1 cellular context compared by ENCODE assay signal in the genomic region with DNA sequence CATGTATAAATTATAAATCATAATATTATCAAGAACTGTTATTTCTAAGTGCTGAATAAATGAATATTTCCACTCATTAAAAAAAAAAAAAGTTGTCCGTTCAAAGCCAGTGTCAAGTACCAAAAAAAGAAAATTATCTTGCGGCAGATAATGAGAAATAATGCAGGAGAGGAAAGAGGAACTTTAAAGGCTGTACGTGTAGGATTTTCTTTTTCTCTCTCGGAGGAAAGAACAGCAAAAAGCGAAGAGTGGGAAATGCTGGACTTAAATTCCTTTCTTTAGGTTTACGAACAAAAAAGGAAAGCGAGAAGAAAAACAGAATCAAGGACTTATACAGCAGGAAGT.
TF ChIP-seq lines count a peak whose summit lies in the region.

No MANE protein-coding gene starts in this region.

TF ChIP-seq in K562, 482 proteins besides CTCF, POLR2A, EP300 and RAD21 (continued from another document):
- TF ChIP-seq, protein P1, sequence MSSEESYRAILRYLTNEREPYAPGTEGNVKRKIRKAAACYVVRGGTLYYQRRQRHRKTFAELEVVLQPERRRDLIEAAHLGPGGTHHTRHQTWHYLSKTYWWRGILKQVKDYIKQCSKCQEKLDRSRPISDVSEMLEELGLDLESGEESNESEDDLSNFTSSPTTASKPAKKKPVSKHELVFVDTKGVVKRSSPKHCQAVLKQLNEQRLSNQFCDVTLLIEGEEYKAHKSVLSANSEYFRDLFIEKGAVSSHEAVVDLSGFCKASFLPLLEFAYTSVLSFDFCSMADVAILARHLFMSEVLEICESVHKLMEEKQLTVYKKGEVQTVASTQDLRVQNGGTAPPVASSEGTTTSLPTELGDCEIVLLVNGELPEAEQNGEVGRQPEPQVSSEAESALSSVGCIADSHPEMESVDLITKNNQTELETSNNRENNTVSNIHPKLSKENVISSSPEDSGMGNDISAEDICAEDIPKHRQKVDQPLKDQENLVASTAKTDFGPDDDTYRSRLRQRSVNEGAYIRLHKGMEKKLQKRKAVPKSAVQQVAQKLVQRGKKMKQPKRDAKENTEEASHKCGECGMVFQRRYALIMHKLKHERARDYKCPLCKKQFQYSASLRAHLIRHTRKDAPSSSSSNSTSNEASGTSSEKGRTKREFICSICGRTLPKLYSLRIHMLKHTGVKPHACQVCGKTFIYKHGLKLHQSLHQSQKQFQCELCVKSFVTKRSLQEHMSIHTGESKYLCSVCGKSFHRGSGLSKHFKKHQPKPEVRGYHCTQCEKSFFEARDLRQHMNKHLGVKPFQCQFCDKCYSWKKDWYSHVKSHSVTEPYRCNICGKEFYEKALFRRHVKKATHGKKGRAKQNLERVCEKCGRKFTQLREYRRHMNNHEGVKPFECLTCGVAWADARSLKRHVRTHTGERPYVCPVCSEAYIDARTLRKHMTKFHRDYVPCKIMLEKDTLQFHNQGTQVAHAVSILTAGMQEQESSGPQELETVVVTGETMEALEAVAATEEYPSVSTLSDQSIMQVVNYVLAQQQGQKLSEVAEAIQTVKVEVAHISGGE (CRISPR knock-in tag; IDR thresholded peaks at IDR 0.05): no peak
- TF ChIP-seq, protein P2, sequence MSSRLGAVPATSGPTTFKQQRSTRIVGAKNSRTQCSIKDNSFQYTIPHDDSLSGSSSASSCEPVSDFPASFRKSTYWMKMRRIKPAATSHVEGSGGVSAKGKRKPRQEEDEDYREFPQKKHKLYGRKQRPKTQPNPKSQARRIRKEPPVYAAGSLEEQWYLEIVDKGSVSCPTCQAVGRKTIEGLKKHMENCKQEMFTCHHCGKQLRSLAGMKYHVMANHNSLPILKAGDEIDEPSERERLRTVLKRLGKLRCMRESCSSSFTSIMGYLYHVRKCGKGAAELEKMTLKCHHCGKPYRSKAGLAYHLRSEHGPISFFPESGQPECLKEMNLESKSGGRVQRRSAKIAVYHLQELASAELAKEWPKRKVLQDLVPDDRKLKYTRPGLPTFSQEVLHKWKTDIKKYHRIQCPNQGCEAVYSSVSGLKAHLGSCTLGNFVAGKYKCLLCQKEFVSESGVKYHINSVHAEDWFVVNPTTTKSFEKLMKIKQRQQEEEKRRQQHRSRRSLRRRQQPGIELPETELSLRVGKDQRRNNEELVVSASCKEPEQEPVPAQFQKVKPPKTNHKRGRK (tag; IDR thresholded peaks at IDR 0.05): peak; percentile 54
- TF ChIP-seq KAT8 (IDR thresholded peaks at IDR 0.05; ENCODE audit: low read depth) (no peak), SP2 (IDR thresholded peaks at IDR 0.05; ENCODE audit: extremely low read depth, low read depth, low read length, poor library complexity, severe bottlenecking) (no peak), NFIX (CRISPR knock-in tag; IDR thresholded peaks at IDR 0.05; ENCODE audit: low read depth) (no peak), ARNT (IDR thresholded peaks at IDR 0.05) (0 out of 4 replicates have a peak, but pooled peaks of 1 of the 2 experiments have one; percentile 61), NCOA2 (IDR thresholded peaks at IDR 0.05; ENCODE audit: partially characterized antibody in 2 of 2) (no peak), ARHGAP35 (IDR thresholded peaks at IDR 0.05; ENCODE audit: partially characterized antibody) (no peak), MAFG (tag; conservative IDR thresholded peaks at IDR 0.05) (no peak), IFI16 (CRISPR knock-in tag; IDR thresholded peaks at IDR 0.05) (no peak), ZFPM2 (CRISPR knock-in tag; IDR thresholded peaks at IDR 0.05) (no peak), CC2D1A (IDR thresholded peaks at IDR 0.05) (no peak)
- TF ChIP-seq, protein P3, sequence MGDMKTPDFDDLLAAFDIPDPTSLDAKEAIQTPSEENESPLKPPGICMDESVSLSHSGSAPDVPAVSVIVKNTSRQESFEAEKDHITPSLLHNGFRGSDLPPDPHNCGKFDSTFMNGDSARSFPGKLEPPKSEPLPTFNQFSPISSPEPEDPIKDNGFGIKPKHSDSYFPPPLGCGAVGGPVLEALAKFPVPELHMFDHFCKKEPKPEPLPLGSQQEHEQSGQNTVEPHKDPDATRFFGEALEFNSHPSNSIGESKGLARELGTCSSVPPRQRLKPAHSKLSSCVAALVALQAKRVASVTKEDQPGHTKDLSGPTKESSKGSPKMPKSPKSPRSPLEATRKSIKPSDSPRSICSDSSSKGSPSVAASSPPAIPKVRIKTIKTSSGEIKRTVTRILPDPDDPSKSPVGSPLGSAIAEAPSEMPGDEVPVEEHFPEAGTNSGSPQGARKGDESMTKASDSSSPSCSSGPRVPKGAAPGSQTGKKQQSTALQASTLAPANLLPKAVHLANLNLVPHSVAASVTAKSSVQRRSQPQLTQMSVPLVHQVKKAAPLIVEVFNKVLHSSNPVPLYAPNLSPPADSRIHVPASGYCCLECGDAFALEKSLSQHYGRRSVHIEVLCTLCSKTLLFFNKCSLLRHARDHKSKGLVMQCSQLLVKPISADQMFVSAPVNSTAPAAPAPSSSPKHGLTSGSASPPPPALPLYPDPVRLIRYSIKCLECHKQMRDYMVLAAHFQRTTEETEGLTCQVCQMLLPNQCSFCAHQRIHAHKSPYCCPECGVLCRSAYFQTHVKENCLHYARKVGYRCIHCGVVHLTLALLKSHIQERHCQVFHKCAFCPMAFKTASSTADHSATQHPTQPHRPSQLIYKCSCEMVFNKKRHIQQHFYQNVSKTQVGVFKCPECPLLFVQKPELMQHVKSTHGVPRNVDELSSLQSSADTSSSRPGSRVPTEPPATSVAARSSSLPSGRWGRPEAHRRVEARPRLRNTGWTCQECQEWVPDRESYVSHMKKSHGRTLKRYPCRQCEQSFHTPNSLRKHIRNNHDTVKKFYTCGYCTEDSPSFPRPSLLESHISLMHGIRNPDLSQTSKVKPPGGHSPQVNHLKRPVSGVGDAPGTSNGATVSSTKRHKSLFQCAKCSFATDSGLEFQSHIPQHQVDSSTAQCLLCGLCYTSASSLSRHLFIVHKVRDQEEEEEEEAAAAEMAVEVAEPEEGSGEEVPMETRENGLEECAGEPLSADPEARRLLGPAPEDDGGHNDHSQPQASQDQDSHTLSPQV (IDR thresholded peaks at IDR 0.05): no peak
- TF ChIP-seq, protein P4, sequence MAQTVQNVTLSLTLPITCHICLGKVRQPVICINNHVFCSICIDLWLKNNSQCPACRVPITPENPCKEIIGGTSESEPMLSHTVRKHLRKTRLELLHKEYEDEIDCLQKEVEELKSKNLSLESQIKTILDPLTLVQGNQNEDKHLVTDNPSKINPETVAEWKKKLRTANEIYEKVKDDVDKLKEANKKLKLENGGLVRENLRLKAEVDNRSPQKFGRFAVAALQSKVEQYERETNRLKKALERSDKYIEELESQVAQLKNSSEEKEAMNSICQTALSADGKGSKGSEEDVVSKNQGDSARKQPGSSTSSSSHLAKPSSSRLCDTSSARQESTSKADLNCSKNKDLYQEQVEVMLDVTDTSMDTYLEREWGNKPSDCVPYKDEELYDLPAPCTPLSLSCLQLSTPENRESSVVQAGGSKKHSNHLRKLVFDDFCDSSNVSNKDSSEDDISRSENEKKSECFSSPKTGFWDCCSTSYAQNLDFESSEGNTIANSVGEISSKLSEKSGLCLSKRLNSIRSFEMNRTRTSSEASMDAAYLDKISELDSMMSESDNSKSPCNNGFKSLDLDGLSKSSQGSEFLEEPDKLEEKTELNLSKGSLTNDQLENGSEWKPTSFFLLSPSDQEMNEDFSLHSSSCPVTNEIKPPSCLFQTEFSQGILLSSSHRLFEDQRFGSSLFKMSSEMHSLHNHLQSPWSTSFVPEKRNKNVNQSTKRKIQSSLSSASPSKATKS (CRISPR knock-in tag; IDR thresholded peaks at IDR 0.05): no peak
- TF ChIP-seq, protein P5, sequence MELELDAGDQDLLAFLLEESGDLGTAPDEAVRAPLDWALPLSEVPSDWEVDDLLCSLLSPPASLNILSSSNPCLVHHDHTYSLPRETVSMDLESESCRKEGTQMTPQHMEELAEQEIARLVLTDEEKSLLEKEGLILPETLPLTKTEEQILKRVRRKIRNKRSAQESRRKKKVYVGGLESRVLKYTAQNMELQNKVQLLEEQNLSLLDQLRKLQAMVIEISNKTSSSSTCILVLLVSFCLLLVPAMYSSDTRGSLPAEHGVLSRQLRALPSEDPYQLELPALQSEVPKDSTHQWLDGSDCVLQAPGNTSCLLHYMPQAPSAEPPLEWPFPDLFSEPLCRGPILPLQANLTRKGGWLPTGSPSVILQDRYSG (tag; conservative IDR thresholded peaks at IDR 0.05; ENCODE audit: low read depth): no peak
- TF ChIP-seq, protein P6, sequence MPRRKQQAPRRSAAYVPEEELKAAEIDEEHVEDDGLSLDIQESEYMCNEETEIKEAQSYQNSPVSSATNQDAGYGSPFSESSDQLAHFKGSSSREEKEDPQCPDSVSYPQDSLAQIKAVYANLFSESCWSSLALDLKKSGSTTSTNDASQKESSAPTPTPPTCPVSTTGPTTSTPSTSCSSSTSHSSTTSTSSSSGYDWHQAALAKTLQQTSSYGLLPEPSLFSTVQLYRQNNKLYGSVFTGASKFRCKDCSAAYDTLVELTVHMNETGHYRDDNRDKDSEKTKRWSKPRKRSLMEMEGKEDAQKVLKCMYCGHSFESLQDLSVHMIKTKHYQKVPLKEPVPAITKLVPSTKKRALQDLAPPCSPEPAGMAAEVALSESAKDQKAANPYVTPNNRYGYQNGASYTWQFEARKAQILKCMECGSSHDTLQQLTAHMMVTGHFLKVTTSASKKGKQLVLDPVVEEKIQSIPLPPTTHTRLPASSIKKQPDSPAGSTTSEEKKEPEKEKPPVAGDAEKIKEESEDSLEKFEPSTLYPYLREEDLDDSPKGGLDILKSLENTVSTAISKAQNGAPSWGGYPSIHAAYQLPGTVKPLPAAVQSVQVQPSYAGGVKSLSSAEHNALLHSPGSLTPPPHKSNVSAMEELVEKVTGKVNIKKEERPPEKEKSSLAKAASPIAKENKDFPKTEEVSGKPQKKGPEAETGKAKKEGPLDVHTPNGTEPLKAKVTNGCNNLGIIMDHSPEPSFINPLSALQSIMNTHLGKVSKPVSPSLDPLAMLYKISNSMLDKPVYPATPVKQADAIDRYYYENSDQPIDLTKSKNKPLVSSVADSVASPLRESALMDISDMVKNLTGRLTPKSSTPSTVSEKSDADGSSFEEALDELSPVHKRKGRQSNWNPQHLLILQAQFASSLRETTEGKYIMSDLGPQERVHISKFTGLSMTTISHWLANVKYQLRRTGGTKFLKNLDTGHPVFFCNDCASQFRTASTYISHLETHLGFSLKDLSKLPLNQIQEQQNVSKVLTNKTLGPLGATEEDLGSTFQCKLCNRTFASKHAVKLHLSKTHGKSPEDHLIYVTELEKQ (CRISPR knock-in tag; IDR thresholded peaks at IDR 0.05): no peak
- TF ChIP-seq, protein P7, sequence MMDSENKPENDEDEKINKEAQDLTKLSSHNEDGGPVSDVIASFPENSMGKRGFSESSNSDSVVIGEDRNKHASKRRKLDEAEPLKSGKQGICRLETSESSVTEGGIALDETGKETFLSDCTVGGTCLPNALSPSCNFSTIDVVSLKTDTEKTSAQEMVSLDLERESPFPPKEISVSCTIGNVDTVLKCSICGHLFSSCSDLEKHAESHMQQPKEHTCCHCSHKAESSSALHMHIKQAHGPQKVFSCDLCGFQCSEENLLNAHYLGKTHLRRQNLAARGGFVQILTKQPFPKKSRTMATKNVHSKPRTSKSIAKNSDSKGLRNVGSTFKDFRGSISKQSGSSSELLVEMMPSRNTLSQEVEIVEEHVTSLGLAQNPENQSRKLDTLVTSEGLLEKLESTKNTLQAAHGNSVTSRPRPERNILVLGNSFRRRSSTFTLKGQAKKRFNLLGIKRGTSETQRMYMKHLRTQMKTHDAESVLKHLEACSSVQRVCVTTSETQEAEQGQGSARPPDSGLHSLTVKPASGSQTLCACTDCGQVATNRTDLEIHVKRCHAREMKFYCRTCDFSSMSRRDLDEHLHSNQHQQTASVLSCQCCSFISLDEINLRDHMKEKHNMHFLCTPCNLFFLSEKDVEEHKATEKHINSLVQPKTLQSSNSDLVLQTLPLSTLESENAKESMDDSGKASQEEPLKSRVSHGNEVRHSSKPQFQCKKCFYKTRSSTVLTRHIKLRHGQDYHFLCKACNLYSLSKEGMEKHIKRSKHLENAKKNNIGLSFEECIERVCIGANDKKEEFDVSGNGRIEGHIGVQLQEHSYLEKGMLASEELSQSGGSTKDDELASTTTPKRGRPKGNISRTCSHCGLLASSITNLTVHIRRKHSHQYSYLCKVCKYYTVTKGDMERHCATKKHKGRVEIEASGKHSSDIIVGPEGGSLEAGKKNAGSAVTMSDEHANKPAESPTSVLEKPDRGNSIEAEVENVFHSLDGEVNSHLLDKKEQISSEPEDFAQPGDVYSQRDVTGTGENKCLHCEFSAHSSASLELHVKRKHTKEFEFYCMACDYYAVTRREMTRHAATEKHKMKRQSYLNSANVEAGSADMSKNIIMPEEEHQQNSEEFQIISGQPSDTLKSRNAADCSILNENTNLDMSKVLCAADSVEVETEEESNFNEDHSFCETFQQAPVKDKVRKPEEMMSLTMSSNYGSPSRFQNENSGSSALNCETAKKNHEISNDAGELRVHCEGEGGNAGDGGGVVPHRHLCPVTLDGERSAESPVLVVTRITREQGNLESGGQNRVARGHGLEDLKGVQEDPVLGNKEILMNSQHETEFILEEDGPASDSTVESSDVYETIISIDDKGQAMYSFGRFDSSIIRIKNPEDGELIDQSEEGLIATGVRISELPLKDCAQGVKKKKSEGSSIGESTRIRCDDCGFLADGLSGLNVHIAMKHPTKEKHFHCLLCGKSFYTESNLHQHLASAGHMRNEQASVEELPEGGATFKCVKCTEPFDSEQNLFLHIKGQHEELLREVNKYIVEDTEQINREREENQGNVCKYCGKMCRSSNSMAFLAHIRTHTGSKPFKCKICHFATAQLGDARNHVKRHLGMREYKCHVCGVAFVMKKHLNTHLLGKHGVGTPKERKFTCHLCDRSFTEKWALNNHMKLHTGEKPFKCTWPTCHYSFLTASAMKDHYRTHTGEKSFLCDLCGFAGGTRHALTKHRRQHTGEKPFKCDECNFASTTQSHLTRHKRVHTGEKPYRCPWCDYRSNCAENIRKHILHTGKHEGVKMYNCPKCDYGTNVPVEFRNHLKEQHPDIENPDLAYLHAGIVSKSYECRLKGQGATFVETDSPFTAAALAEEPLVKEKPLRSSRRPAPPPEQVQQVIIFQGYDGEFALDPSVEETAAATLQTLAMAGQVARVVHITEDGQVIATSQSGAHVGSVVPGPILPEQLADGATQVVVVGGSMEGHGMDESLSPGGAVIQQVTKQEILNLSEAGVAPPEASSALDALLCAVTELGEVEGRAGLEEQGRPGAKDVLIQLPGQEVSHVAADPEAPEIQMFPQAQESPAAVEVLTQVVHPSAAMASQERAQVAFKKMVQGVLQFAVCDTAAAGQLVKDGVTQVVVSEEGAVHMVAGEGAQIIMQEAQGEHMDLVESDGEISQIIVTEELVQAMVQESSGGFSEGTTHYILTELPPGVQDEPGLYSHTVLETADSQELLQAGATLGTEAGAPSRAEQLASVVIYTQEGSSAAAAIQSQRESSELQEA (IDR thresholded peaks at IDR 0.05; ENCODE audit: low read depth): no peak
- TF ChIP-seq, protein P8, sequence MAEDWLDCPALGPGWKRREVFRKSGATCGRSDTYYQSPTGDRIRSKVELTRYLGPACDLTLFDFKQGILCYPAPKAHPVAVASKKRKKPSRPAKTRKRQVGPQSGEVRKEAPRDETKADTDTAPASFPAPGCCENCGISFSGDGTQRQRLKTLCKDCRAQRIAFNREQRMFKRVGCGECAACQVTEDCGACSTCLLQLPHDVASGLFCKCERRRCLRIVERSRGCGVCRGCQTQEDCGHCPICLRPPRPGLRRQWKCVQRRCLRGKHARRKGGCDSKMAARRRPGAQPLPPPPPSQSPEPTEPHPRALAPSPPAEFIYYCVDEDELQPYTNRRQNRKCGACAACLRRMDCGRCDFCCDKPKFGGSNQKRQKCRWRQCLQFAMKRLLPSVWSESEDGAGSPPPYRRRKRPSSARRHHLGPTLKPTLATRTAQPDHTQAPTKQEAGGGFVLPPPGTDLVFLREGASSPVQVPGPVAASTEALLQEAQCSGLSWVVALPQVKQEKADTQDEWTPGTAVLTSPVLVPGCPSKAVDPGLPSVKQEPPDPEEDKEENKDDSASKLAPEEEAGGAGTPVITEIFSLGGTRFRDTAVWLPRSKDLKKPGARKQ (CRISPR knock-in tag; IDR thresholded peaks at IDR 0.05): 0 out of 2 replicates have a peak, but pooled peaks have one; percentile 21
